ENCODE assay signal across 11 cellular contexts in the genomic region with DNA sequence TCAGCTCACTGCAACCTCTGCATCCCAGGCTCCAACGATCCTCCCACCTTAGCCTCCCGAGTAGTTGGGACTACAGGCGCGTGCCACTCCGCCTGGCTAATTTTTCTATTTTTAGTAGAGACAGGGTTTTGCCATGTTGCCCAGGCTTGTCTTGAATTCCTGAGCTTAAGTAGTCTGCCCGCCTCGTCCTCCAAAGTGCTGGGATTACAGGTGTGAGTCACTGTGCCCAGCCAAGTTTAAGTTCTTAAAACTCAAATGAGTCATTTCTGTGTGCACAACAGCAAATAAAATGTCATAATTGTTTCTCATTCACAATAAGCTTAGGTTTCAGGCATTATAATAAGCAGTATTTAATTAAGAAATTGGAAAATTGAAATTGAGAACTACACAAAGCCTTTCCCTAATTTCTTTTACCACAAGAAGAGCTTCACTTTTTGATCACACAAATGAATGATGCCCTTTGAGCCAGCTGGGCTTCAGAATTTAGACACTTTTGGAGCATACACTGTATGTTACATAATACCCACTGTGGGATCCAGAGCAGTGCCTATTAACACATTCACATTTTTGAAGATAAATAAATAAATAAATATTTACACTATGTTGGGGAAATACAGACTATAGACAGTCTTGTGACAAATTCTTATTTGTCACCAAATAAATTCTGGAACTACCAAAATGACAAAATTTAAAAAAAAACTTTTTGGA. TPM values are rescaled to one million over a fixed set of nuclear protein-coding genes. Genes with fewer than 3 reads are reported as not detected.
A peak's percentile ranks its signal among the peaks of the same experiment; 100 is the strongest.
DNase-seq lines count a peak whose midpoint lies in the region; ATAC-seq and TF ChIP-seq lines count a peak whose summit lies in the region.
"Had no signal": no experiment of that assay in that cellular context is flagged by ENCODE, and none has a peak within 500 bp of the region (broad histone marks: within the 10 kb centered on the region; RNA-seq: fewer than 3 reads in every experiment).

No MANE protein-coding gene starts in this region.

- H3K36me3 ChIP-seq in mucosa of descending colon (ENCODE audit: low read depth) (no peaks in the 10 kb centered on the region), Caco-2 (ENCODE audit: control insufficient read depth, insufficient read depth, low read length) (no peaks in the 10 kb centered on the region)

- H3K36me3 Mint-ChIP-seq in Caco-2 (ENCODE audit: insufficient read depth, unreplicated experiment) (no peaks in the 10 kb centered on the region), immature natural killer cell (no peaks in the 10 kb centered on the region)
- H3K36me3 Mint-ChIP-seq: natural killer cell treated with Interleukin-12 subunit alpha and Interleukin-12 subunit beta and Interleukin-15 and Interleukin-18, amount 100 ng/mL, for 72 hours had no signal

- intact Hi-C loops in mucosa of descending colon (cut with DNase I, micrococcal nuclease) (no loop called here), Caco-2 (cut with micrococcal nuclease; ENCODE audit: unreplicated experiment) (no loop called here)

- H3K4me3 ChIP-seq in mucosa of descending colon (no peak overlapping the region), Caco-2 (ENCODE audit: low read depth, low read length) (no peak overlapping the region)

- H3K27me3 Mint-ChIP-seq in Caco-2 (ENCODE audit: insufficient read depth, unreplicated experiment) (no peaks in the 10 kb centered on the region), immature natural killer cell (ENCODE audit: low read depth in 3 of 3) (no peaks in the 10 kb centered on the region)
- H3K27me3 Mint-ChIP-seq: natural killer cell treated with Interleukin-12 subunit alpha and Interleukin-12 subunit beta and Interleukin-15 and Interleukin-18, amount 100 ng/mL, for 72 hours had no signal

- DNase-seq in Daoy (ENCODE audit: low read depth) = peak; percentile 80
- peak; percentile 55 for DNase-seq in NCI-H69 (lab: John Stamatoyannopoulos, UW)
- DNase-seq in dedifferentiated amniotic fluid mesenchymal stem cell (ENCODE audit: extremely low spot score) = peak; percentile 65
- DNase-seq in mucosa of descending colon = no peak
- no peak for DNase-seq in NOMO-1 treated with DMSO at 0.1 percent for 48 hours (lab: John Stamatoyannopoulos, UW; ENCODE audit: unreplicated experiment)
- no peak for DNase-seq in Caco-2
- no peak for DNase-seq in omental fat pad (ENCODE audit: low spot score)
- no peak for DNase-seq in immature natural killer cell
- DNase-seq: activated T-cell treated with anti-CD3 and anti-CD28 coated beads, Interleukin-2, amount 50 U/mL, for 48 hours; NCI-H1048 had no signal

- POLR2A ChIA-PET in Caco-2 (lab: Charles Lee) = no interaction called here

- H3K4me1 ChIP-seq in mucosa of descending colon (ENCODE audit: low read depth) (peaks cover 11% of the 10 kb centered on the region), Caco-2 (no peaks in the 10 kb centered on the region)

- ATAC-seq in mucosa of descending colon (peak; percentile 83), omental fat pad (ENCODE audit: low FRiP score) (no peak)
- ATAC-seq: natural killer cell treated with Interleukin-12 subunit alpha and Interleukin-12 subunit beta and Interleukin-15 and Interleukin-18, amount 100 ng/mL, for 72 hours had no signal

- H3K9me3 ChIP-seq in mucosa of descending colon (no peaks in the 10 kb centered on the region), Caco-2 (no peaks in the 10 kb centered on the region)

- no peaks in the 10 kb centered on the region for H3K27me3 ChIP-seq in Caco-2 (replicated peaks; ENCODE audit: control insufficient read depth, insufficient read depth, low read length)

- no peaks in the 10 kb centered on the region for H3K9me3 Mint-ChIP-seq in Caco-2 (ENCODE audit: unreplicated experiment)
- H3K9me3 Mint-ChIP-seq in immature natural killer cell = no peaks in the 10 kb centered on the region
- H3K9me3 Mint-ChIP-seq: natural killer cell treated with Interleukin-12 subunit alpha and Interleukin-12 subunit beta and Interleukin-15 and Interleukin-18, amount 100 ng/mL, for 72 hours had no signal

- no peaks in the 10 kb centered on the region for H3K4me1 Mint-ChIP-seq in Caco-2 (ENCODE audit: low read depth, unreplicated experiment)
- H3K4me1 Mint-ChIP-seq in immature natural killer cell = no peaks in the 10 kb centered on the region

- no peak overlapping the region for H3K4me3 Mint-ChIP-seq in Caco-2 (ENCODE audit: unreplicated experiment)
- no peak overlapping the region for H3K4me3 Mint-ChIP-seq in immature natural killer cell
- H3K4me3 Mint-ChIP-seq: natural killer cell treated with Interleukin-12 subunit alpha and Interleukin-12 subunit beta and Interleukin-15 and Interleukin-18, amount 100 ng/mL, for 72 hours had no signal

- CTCF ChIA-PET in Caco-2 (lab: Charles Lee) = no interaction called here

- no peak overlapping the region for H3K27ac Mint-ChIP-seq in Caco-2 (ENCODE audit: unreplicated experiment)
- no peak overlapping the region for H3K27ac Mint-ChIP-seq in immature natural killer cell
- H3K27ac Mint-ChIP-seq: natural killer cell treated with Interleukin-12 subunit alpha and Interleukin-12 subunit beta and Interleukin-15 and Interleukin-18, amount 100 ng/mL, for 72 hours had no signal

- no TSS peak for BruUV-seq in Caco-2 (replicated peaks; lab: Mats Ljungman, UMichigan)

- TF ChIP-seq CTCF in mucosa of descending colon (IDR thresholded peaks at IDR 0.05) (no peak), Caco-2 (IDR thresholded peaks at IDR 0.05; ENCODE audit: insufficient read depth in 1 of 2, low read depth in 1 of 2, low read length in 1 of 2, severe bottlenecking in 1 of 2, unreplicated experiment in 1 of 2) (no peak), omental fat pad (IDR thresholded peaks at IDR 0.05) (no peak)

RNA-seq across cellular contexts. Expression of a gene that starts 8.6 kb away (rescaled TPM):
- 49.3 and 51.2 TPM in 2 replicates for total RNA-seq in Daoy (2014; rRNA removed; shearing (Covaris generic))
- total RNA-seq in mucosa of descending colon = 10 to 100 TPM; 64.2 to 85.2 (median 74.6) TPM
- total RNA-seq in Caco-2 (2022) = 15.7 and 16.5 TPM in 2 replicates
- total RNA-seq in omental fat pad = 10 to 100 TPM; 35.7 to 75.4 (median 43.2) TPM
- polyA plus RNA-seq in immature natural killer cell = 10 to 100 TPM; 57.9 to 96.3 (median 71.5) TPM

RNA-seq across cellular contexts. Expression of a gene that starts 50.5 kb away (rescaled TPM):
- not detected in 2 replicates for total RNA-seq in Daoy (2014; rRNA removed; shearing (Covaris generic))
- total RNA-seq in mucosa of descending colon (under 1 TPM; 0.23 to 0.48 (median 0.28) TPM), Caco-2 (2022) (0.21 TPM in 1 of 2 replicates, not detected in the other), omental fat pad (1 to 10 TPM; 1.1 to 3.5 (median 2.3) TPM)
- not detected for polyA plus RNA-seq in immature natural killer cell
- total RNA-seq: natural killer cell treated with Interleukin-12 subunit alpha and Interleukin-12 subunit beta and Interleukin-15 and Interleukin-18, amount 100 ng/mL, for 72 hours had no signal

Comparison
In these comparisons a context has a peak if more than half of its experiments do, and no peak if none do; other contexts are left out.
1. DNase-seq: peak in Daoy (single experiment), NCI-H69 (single experiment) and dedifferentiated amniotic fluid mesenchymal stem cell (single experiment); none in mucosa of descending colon (0 of 3), NOMO-1 treated with DMSO at 0.1 percent for 48 hours (single experiment), Caco-2 (0 of 2), omental fat pad (single experiment) and immature natural killer cell (0 of 3).